Comparison of ENCODE assay signal across 9 cellular contexts in the genomic region with DNA sequence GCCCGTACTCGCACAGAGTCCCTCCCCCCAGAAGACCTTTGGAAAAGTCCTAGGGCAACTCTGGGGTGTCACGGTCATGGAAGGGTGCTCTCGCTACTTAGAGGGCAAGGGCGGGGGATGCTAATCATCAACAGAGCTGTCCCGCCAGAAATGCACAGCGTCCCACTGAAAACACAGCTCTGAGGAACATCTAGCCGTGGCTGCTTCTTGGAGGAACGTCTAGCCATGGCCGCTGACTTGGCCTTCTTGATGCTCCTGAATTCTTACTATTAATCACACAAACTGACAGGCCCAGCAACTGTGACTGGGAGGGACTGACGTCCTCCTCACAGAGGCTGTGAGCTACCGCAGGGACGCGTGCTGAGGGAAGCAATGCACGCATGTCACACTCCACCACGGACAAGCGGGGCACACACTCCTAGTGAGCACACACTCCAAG. TPM values are rescaled to one million over a fixed set of nuclear protein-coding genes. Genes with fewer than 3 reads are reported as not detected.
A peak's percentile ranks its signal among the peaks of the same experiment; 100 is the strongest.
DNase-seq lines count a peak whose midpoint lies in the region; ATAC-seq lines count a peak whose summit lies in the region.
"Had no signal": no experiment of that assay in that cellular context is flagged by ENCODE, and none has a peak within 500 bp of the region (broad histone marks: within the 10 kb centered on the region; RNA-seq: fewer than 3 reads in every experiment).

No MANE protein-coding gene starts in this region.

- no peaks in the 10 kb centered on the region for H3K27me3 ChIP-seq in stomach smooth muscle (ENCODE audit: control insufficient read depth in 1 of 2, insufficient read depth in 2 of 2, low read length in 2 of 2)

- peaks cover 20% of the 10 kb centered on the region for H3K36me3 Mint-ChIP-seq in activated naive CD4-positive, alpha-beta T cell treated with anti-CD3 and anti-CD28 coated beads for 36 hours (ENCODE audit: low read depth)
- peaks cover 8 to 9% of the 10 kb centered on the region in 2 donors for H3K36me3 Mint-ChIP-seq in activated naive CD4-positive, alpha-beta T cell treated with anti-CD3 and anti-CD28 coated beads, Interleukin-2, amount 50 U/mL, for 72 hours
- peaks cover 12% of the 10 kb centered on the region for H3K36me3 Mint-ChIP-seq in activated T-helper 1 cell treated with anti-CD3 and anti-CD28 coated beads, Interleukin-12 subunit alpha, Interleukin-12 subunit beta, Interleukin-2, Interleukin-4 antibody, amounts not matched to agents 30 ng/mL and 10 ng/mL and 1 ng/mL, durations not matched to agents 14 hours and 24 hours and 36 hours (ENCODE audit: low read depth)

- no peaks in the 10 kb centered on the region for H3K9me3 Mint-ChIP-seq in activated naive CD4-positive, alpha-beta T cell treated with anti-CD3 and anti-CD28 coated beads for 36 hours
- H3K9me3 Mint-ChIP-seq in activated naive CD4-positive, alpha-beta T cell treated with anti-CD3 and anti-CD28 coated beads, Interleukin-2, amount 50 U/mL, for 72 hours: no peaks in the 10 kb centered on the region
- H3K9me3 Mint-ChIP-seq in activated T-helper 1 cell treated with anti-CD3 and anti-CD28 coated beads, Interleukin-12 subunit alpha, Interleukin-12 subunit beta, Interleukin-2, Interleukin-4 antibody, amounts not matched to agents 30 ng/mL and 10 ng/mL and 1 ng/mL, durations not matched to agents 14 hours and 24 hours and 36 hours: no peaks in the 10 kb centered on the region

- no peak overlapping the region for H3K27ac ChIP-seq in stomach smooth muscle (ENCODE audit: low read length)

- peaks cover 26% of the 10 kb centered on the region for H3K4me1 Mint-ChIP-seq in activated naive CD4-positive, alpha-beta T cell treated with anti-CD3 and anti-CD28 coated beads for 36 hours (ENCODE audit: low read depth)
- H3K4me1 Mint-ChIP-seq in activated T-helper 1 cell treated with anti-CD3 and anti-CD28 coated beads, Interleukin-12 subunit alpha, Interleukin-12 subunit beta, Interleukin-2, Interleukin-4 antibody, amounts not matched to agents 30 ng/mL and 10 ng/mL and 1 ng/mL, durations not matched to agents 14 hours and 24 hours and 36 hours (ENCODE audit: low read depth): peaks cover 17% of the 10 kb centered on the region

- intact Hi-C loops in activated naive CD4-positive, alpha-beta T cell treated with anti-CD3 and anti-CD28 coated beads for 36 hours (cut with micrococcal nuclease): loop anchor here (10.0 kb wide), 1 partner anchor 402 kb away; no protein-coding TSS in a partner anchor
- intact Hi-C loops in activated T-helper 1 cell treated with anti-CD3 and anti-CD28 coated beads, Interleukin-12 subunit alpha, Interleukin-12 subunit beta, Interleukin-2, Interleukin-4 antibody, amounts not matched to agents 30 ng/mL and 10 ng/mL and 1 ng/mL, durations not matched to agents 14 hours and 24 hours and 36 hours (cut with micrococcal nuclease): loop anchor here (1.0 kb wide), 2 partner anchors 22 to 31 kb away; a partner anchor contains a TSS

- no peaks in the 10 kb centered on the region for H3K9me3 ChIP-seq in stomach smooth muscle (ENCODE audit: control insufficient read depth in 2 of 2, low read length in 2 of 2)

- ATAC-seq in activated naive CD4-positive, alpha-beta T cell treated with anti-CD3 and anti-CD28 coated beads, Interleukin-2, amount 50 U/mL, for 72 hours: no peak
- no peak for ATAC-seq in HG03025 (IDR thresholded peaks at IDR 0.05; ENCODE audit: low FRiP score, unreplicated experiment)

- DNase-seq in activated naive CD4-positive, alpha-beta T cell treated with anti-CD3 and anti-CD28 coated beads for 36 hours: no peak
- DNase-seq in activated naive CD4-positive, alpha-beta T cell treated with anti-CD3 and anti-CD28 coated beads, Interleukin-2, amount 50 U/mL, for 72 hours (ENCODE audit: low spot score in 2 of 2): no peak
- no peak for DNase-seq in activated T-helper 1 cell treated with anti-CD3 and anti-CD28 coated beads, Interleukin-12 subunit alpha, Interleukin-12 subunit beta, Interleukin-2, Interleukin-4 antibody, amounts not matched to agents 30 ng/mL and 10 ng/mL and 1 ng/mL, durations not matched to agents 14 hours and 24 hours and 36 hours (ENCODE audit: low spot score)
- DNase-seq in left kidney (ENCODE audit: low read depth, low spot score) (peak; percentile 51), NCI-H524 treated with DMSO at 0.1 percent for 48 hours (lab: John Stamatoyannopoulos, UW) (no peak)
- no peak for DNase-seq in stimulated activated CD4-positive, alpha-beta T cell treated with anti-CD3 and anti-CD28 coated beads, Interleukin-4, amount 100 ng/mL, for 1 hour

- H3K9ac ChIP-seq in stomach smooth muscle (ENCODE audit: low read length in 2 of 2): peak overlapping the region in 1 of 2 donors; percentile 54

- H3K36me3 ChIP-seq in stomach smooth muscle (ENCODE audit: control insufficient read depth in 2 of 2, insufficient read depth in 2 of 2, low read length in 2 of 2): peaks cover 17 to 20% of the 10 kb centered on the region in 2 donors

- H3K27me3 Mint-ChIP-seq in activated naive CD4-positive, alpha-beta T cell treated with anti-CD3 and anti-CD28 coated beads for 36 hours (ENCODE audit: low read depth): no peaks in the 10 kb centered on the region
- H3K27me3 Mint-ChIP-seq in activated T-helper 1 cell treated with anti-CD3 and anti-CD28 coated beads, Interleukin-12 subunit alpha, Interleukin-12 subunit beta, Interleukin-2, Interleukin-4 antibody, amounts not matched to agents 30 ng/mL and 10 ng/mL and 1 ng/mL, durations not matched to agents 14 hours and 24 hours and 36 hours (ENCODE audit: insufficient read depth): no peaks in the 10 kb centered on the region

- H3K4me3 ChIP-seq in stomach smooth muscle (ENCODE audit: low read length in 2 of 2): peak overlapping the region; percentile 93 to 95

- CTCF ChIA-PET in activated naive CD4-positive, alpha-beta T cell treated with anti-CD3 and anti-CD28 coated beads for 36 hours (lab: Charles Lee): interaction anchor here (0.9 to 2.1 kb wide), 15 partner anchors 11 to 402 kb away, joined by 3 to 12 read pairs (median 4); a partner anchor contains a TSS

- peak overlapping the region; percentile 98 for H3K4me3 Mint-ChIP-seq in activated naive CD4-positive, alpha-beta T cell treated with anti-CD3 and anti-CD28 coated beads for 36 hours
- H3K4me3 Mint-ChIP-seq in activated T-helper 1 cell treated with anti-CD3 and anti-CD28 coated beads, Interleukin-12 subunit alpha, Interleukin-12 subunit beta, Interleukin-2, Interleukin-4 antibody, amounts not matched to agents 30 ng/mL and 10 ng/mL and 1 ng/mL, durations not matched to agents 14 hours and 24 hours and 36 hours: peak overlapping the region; percentile 97

- peak overlapping the region; percentile 98 for H3K27ac Mint-ChIP-seq in activated naive CD4-positive, alpha-beta T cell treated with anti-CD3 and anti-CD28 coated beads for 36 hours
- peak overlapping the region in 1 of 2 donors; percentile 97 for H3K27ac Mint-ChIP-seq in activated naive CD4-positive, alpha-beta T cell treated with anti-CD3 and anti-CD28 coated beads, Interleukin-2, amount 50 U/mL, for 72 hours
- peak overlapping the region; percentile 99 for H3K27ac Mint-ChIP-seq in activated T-helper 1 cell treated with anti-CD3 and anti-CD28 coated beads, Interleukin-12 subunit alpha, Interleukin-12 subunit beta, Interleukin-2, Interleukin-4 antibody, amounts not matched to agents 30 ng/mL and 10 ng/mL and 1 ng/mL, durations not matched to agents 14 hours and 24 hours and 36 hours

- H3K4me1 ChIP-seq in stomach smooth muscle (ENCODE audit: control insufficient read depth, insufficient read depth, low read length): peaks cover 28% of the 10 kb centered on the region

RNA-seq across cellular contexts. Expression of a gene that starts 1.7 kb away (rescaled TPM):
- 10 to 100 TPM; 47.9 to 56.1 TPM for total RNA-seq in activated naive CD4-positive, alpha-beta T cell treated with anti-CD3 and anti-CD28 coated beads for 36 hours
- 10 to 100 TPM; 47.9 to 53.3 TPM for total RNA-seq in activated naive CD4-positive, alpha-beta T cell treated with anti-CD3 and anti-CD28 coated beads, Interleukin-2, amount 50 U/mL, for 72 hours
- total RNA-seq in activated T-helper 1 cell treated with anti-CD3 and anti-CD28 coated beads, Interleukin-12 subunit alpha, Interleukin-12 subunit beta, Interleukin-2, Interleukin-4 antibody, amounts not matched to agents 30 ng/mL and 10 ng/mL and 1 ng/mL, durations not matched to agents 14 hours and 24 hours and 36 hours: 57.6 and 65.0 TPM in 2 replicates

RNA-seq across cellular contexts. Expression of a gene that starts 1.8 kb away (rescaled TPM):
- 10 to 100 TPM; 37.1 to 39.4 TPM for total RNA-seq in activated naive CD4-positive, alpha-beta T cell treated with anti-CD3 and anti-CD28 coated beads for 36 hours
- total RNA-seq in activated naive CD4-positive, alpha-beta T cell treated with anti-CD3 and anti-CD28 coated beads, Interleukin-2, amount 50 U/mL, for 72 hours: 10 to 100 TPM; 43.4 to 55.6 TPM
- total RNA-seq in activated T-helper 1 cell treated with anti-CD3 and anti-CD28 coated beads, Interleukin-12 subunit alpha, Interleukin-12 subunit beta, Interleukin-2, Interleukin-4 antibody, amounts not matched to agents 30 ng/mL and 10 ng/mL and 1 ng/mL, durations not matched to agents 14 hours and 24 hours and 36 hours: 69.6 and 76.3 TPM in 2 replicates

RNA-seq across cellular contexts. Expression of a gene that starts 29.7 kb away (rescaled TPM):
- total RNA-seq in activated naive CD4-positive, alpha-beta T cell treated with anti-CD3 and anti-CD28 coated beads for 36 hours: not detected
- total RNA-seq in activated naive CD4-positive, alpha-beta T cell treated with anti-CD3 and anti-CD28 coated beads, Interleukin-2, amount 50 U/mL, for 72 hours: not detected
- total RNA-seq in activated T-helper 1 cell treated with anti-CD3 and anti-CD28 coated beads, Interleukin-12 subunit alpha, Interleukin-12 subunit beta, Interleukin-2, Interleukin-4 antibody, amounts not matched to agents 30 ng/mL and 10 ng/mL and 1 ng/mL, durations not matched to agents 14 hours and 24 hours and 36 hours: not detected in 2 replicates
- total RNA-seq: H7 had no signal

RNA-seq across cellular contexts. Expression of a gene that starts 30.3 kb away (rescaled TPM):
- 100 to 1,000 TPM; 112 to 120 TPM for total RNA-seq in activated naive CD4-positive, alpha-beta T cell treated with anti-CD3 and anti-CD28 coated beads for 36 hours
- total RNA-seq in activated naive CD4-positive, alpha-beta T cell treated with anti-CD3 and anti-CD28 coated beads, Interleukin-2, amount 50 U/mL, for 72 hours: 100 to 1,000 TPM; 101 to 201 TPM
- 133 and 138 TPM in 2 replicates for total RNA-seq in activated T-helper 1 cell treated with anti-CD3 and anti-CD28 coated beads, Interleukin-12 subunit alpha, Interleukin-12 subunit beta, Interleukin-2, Interleukin-4 antibody, amounts not matched to agents 30 ng/mL and 10 ng/mL and 1 ng/mL, durations not matched to agents 14 hours and 24 hours and 36 hours

RNA-seq across cellular contexts. Expression of a gene that starts 40.2 kb away (rescaled TPM):
- total RNA-seq in activated naive CD4-positive, alpha-beta T cell treated with anti-CD3 and anti-CD28 coated beads for 36 hours: not detected
- not detected for total RNA-seq in activated naive CD4-positive, alpha-beta T cell treated with anti-CD3 and anti-CD28 coated beads, Interleukin-2, amount 50 U/mL, for 72 hours
- not detected in 2 replicates for total RNA-seq in activated T-helper 1 cell treated with anti-CD3 and anti-CD28 coated beads, Interleukin-12 subunit alpha, Interleukin-12 subunit beta, Interleukin-2, Interleukin-4 antibody, amounts not matched to agents 30 ng/mL and 10 ng/mL and 1 ng/mL, durations not matched to agents 14 hours and 24 hours and 36 hours
- total RNA-seq: H7 had no signal
